In genomic region chr4:114659386-114660008, GRCh38 we compare ENCODE assay signal across 8 cellular contexts.
DNase-seq lines count a peak whose midpoint lies in the region; ATAC-seq, FAIRE-seq and TF ChIP-seq lines count a peak whose summit lies in the region.

No MANE protein-coding gene starts in this region.

- no peak overlapping the region for H3K4me2 ChIP-seq in endothelial cell of umbilical vein (ENCODE audit: insufficient read depth, low read length)

- no peak overlapping the region for H3K4me3 Mint-ChIP-seq in type B pancreatic cell

- no peak overlapping the region for H3K27ac Mint-ChIP-seq in type B pancreatic cell

- ATAC-seq in GM18519 (IDR thresholded peaks at IDR 0.05; ENCODE audit: low FRiP score, unreplicated experiment) = peak; percentile 94
- ATAC-seq in HG02938 (IDR thresholded peaks at IDR 0.05; ENCODE audit: unreplicated experiment) = peak; percentile 91

- no peaks in the 10 kb centered on the region for H3K4me1 ChIP-seq in endothelial cell of umbilical vein (ENCODE audit: control insufficient read depth, extremely low read depth, insufficient read depth, low read length)

- no peaks in the 10 kb centered on the region for H3K36me3 Mint-ChIP-seq in type B pancreatic cell

- intact Hi-C loops in endothelial cell of umbilical vein (cut with micrococcal nuclease) = loop anchor here (1.0 to 2.0 kb wide), 3 partner anchors 35 to 273 kb away; no protein-coding TSS in a partner anchor

- dilution Hi-C loops in endothelial cell of umbilical vein (cut with MboI; ENCODE audit: extremely low pct_ligation_motif_present, low sequenced_read_pairs) = no loop called here

- no peak overlapping the region for H3K4me3 ChIP-seq in endothelial cell of umbilical vein (replicated peaks in 1 of 3; ENCODE audit: insufficient read depth in 1 of 3, low read depth in 1 of 3, low read length in 3 of 3)

- DNase-seq in C1 segment of cervical spinal cord (lab: John Stamatoyannopoulos, UW) = peak in 9 of 14 donors; percentile 14 to 53 (median 38)
- DNase-seq in NCI-H146 (lab: John Stamatoyannopoulos, UW) = peak; percentile 72
- DNase-seq in UCSD-AML1 (lab: John Stamatoyannopoulos, UW; ENCODE audit: unreplicated experiment) = peak; percentile 13
- DNase-seq in endothelial cell of umbilical vein (ENCODE audit: low read depth, low spot score) = peak; percentile 68
- peak; percentile 84 for DNase-seq in midbrain (lab: John Stamatoyannopoulos, UW)
- DNase-seq in type B pancreatic cell (ENCODE audit: extremely low spot score, unreplicated experiment) = no peak

- H4K20me1 ChIP-seq in endothelial cell of umbilical vein (replicated peaks; ENCODE audit: control insufficient read depth, extremely low read depth, insufficient read depth, low read length) = no peaks in the 10 kb centered on the region

- no TSS peak for BruUV-seq in endothelial cell of umbilical vein (replicated peaks; lab: Mats Ljungman, UMichigan)

- H3K36me3 ChIP-seq in endothelial cell of umbilical vein (ENCODE audit: control insufficient read depth in 2 of 2, extremely low read depth in 1 of 2, insufficient read depth in 2 of 2, low read length in 2 of 2) = no peaks in the 10 kb centered on the region

- H3K9ac ChIP-seq in endothelial cell of umbilical vein (replicated peaks; ENCODE audit: extremely low read depth, insufficient read depth, low read length) = no peak overlapping the region

- H3K9me3 ChIP-seq in endothelial cell of umbilical vein (replicated peaks; ENCODE audit: control insufficient read depth, insufficient read depth, low read length) = no peaks in the 10 kb centered on the region

- peak; percentile 71 to 74 for TF ChIP-seq CTCF in endothelial cell of umbilical vein (IDR thresholded peaks at IDR 0.05; ENCODE audit: extremely low read depth in 1 of 2, insufficient read depth in 1 of 2, low read depth in 1 of 2, low read length in 2 of 2)
- peak; percentile 92 for TF ChIP-seq CTCF in type B pancreatic cell (conservative IDR thresholded peaks at IDR 0.05)

- no peak for TF ChIP-seq POLR2A in endothelial cell of umbilical vein (IDR thresholded peaks at IDR 0.05; ENCODE audit: low read depth, low read length)

- no peak overlapping the region for H2AFZ ChIP-seq in endothelial cell of umbilical vein (ENCODE audit: low read depth, low read length)

- H3K27ac ChIP-seq in endothelial cell of umbilical vein (ENCODE audit: insufficient read depth, low read depth, low read length) = no peak overlapping the region

- FAIRE-seq in endothelial cell of umbilical vein (lab: Jason Lieb, UNC) = peak; percentile 74

- H3K9me3 Mint-ChIP-seq in type B pancreatic cell = no peaks in the 10 kb centered on the region

- H3K4me1 Mint-ChIP-seq in type B pancreatic cell (ENCODE audit: unreplicated experiment) = no peaks in the 10 kb centered on the region

- no peaks in the 10 kb centered on the region for H3K79me2 ChIP-seq in endothelial cell of umbilical vein (ENCODE audit: control insufficient read depth, insufficient read depth, low read length)

- H3K9me1 ChIP-seq in endothelial cell of umbilical vein (replicated peaks; ENCODE audit: control insufficient read depth, extremely low read depth, insufficient read depth, low read length) = no peaks in the 10 kb centered on the region

- no peaks in the 10 kb centered on the region for H3K27me3 Mint-ChIP-seq in type B pancreatic cell

- CTCF ChIA-PET in endothelial cell of umbilical vein (lab: Charles Lee) = interaction anchor here (0.6 to 3.5 kb wide), 14 partner anchors 10 to 1328 kb away, joined by 3 to 59 read pairs (median 4); no protein-coding TSS in a partner anchor

- POLR2A ChIA-PET in endothelial cell of umbilical vein (lab: Charles Lee) = no interaction called here

- no peaks in the 10 kb centered on the region for H3K27me3 ChIP-seq in endothelial cell of umbilical vein (ENCODE audit: control insufficient read depth in 2 of 2, insufficient read depth in 2 of 2, low read length in 2 of 2)

TF ChIP-seq in endothelial cell of umbilical vein, 7 proteins besides CTCF, POLR2A, EP300 and RAD21:
- TF ChIP-seq POLR2AphosphoS5 (IDR thresholded peaks at IDR 0.05; ENCODE audit: insufficient read depth, low read depth, low read length) = no peak
- TF ChIP-seq JUN (IDR thresholded peaks at IDR 0.05; ENCODE audit: borderline replicate concordance, insufficient read depth, insufficient read length, low read depth) = no peak
- TF ChIP-seq MAX (IDR thresholded peaks at IDR 0.05; ENCODE audit: insufficient read depth, insufficient read length) = no peak
- TF ChIP-seq EZH2 (IDR thresholded peaks at IDR 0.05; ENCODE audit: borderline replicate concordance, low read depth, low read length, severe bottlenecking) = no peak
- no peak for TF ChIP-seq FOS (IDR thresholded peaks at IDR 0.05; ENCODE audit: borderline replicate concordance, insufficient read depth, low read length)
- TF ChIP-seq GATA2 (IDR thresholded peaks at IDR 0.05; ENCODE audit: insufficient read depth, insufficient read length, low read depth, low read length) = no peak
- no peak for TF ChIP-seq MYC (IDR thresholded peaks at IDR 0.05; ENCODE audit: low read depth, low read length)
